8 cellular contexts compared by ENCODE assay signal in the genomic region with DNA sequence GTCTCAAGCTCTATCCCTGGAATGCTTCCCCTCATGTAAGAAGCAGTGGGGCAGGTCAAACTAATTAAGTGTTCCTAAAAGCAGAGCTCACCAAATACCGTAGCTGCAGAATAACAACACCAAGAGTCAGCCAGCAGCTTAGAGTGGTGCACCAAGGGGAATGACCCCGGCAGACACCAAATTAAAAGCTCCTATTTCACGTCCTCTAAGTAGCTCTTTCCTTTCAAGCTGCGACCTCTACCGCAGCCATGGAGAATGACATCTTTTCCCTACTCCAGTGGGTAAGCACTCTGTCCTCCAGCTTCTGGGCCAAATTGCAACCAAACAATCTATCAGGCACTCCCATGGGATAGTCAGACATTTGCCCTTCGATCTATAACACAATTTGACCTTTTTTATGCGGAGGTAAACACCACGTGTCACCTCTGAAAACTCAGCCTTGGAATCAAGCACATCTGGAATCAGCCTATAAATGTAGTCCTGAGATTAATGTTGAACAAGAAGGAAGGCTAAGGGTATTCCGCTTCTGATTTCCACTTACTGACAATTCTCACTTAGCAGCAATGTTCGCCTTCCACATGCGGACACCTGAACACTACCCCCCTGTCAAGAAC.
DNase-seq lines count a peak whose midpoint lies in the region; ATAC-seq, FAIRE-seq and TF ChIP-seq lines count a peak whose summit lies in the region.

No MANE protein-coding gene starts in this region.

- FAIRE-seq in GM19239 (lab: Jason Lieb, UNC), result no peak
- FAIRE-seq in TTC549 (lab: Jason Lieb, UNC), result peak; percentile 96

- TF ChIP-seq CTCF in C4-2B (conservative IDR thresholded peaks at IDR 0.05), result peak; percentile 84

- no peak for ATAC-seq in HG02884 (IDR thresholded peaks at IDR 0.05; ENCODE audit: unreplicated experiment)

- DNase-seq in GM19239 (ENCODE audit: insufficient read length, low spot score) (peak; percentile 28), NCI-H1105 treated with DMSO at 0.1 percent for 48 hours (lab: John Stamatoyannopoulos, UW) (peak; percentile 68), globus pallidus (ENCODE audit: low spot score) (peak; percentile 42), pulmonary artery endothelial cell (ENCODE audit: low read depth, low spot score) (peak; percentile 30), DMS153 treated with DMSO at 0.1 percent for 48 hours (lab: John Stamatoyannopoulos, UW; ENCODE audit: unreplicated experiment) (no peak)

- H3K27ac ChIP-seq in C4-2B, result no peak overlapping the region
